In genomic region chr4:7242766-7243165, GRCh38 we compare ENCODE assay signal across 39 cellular contexts. TPM values are rescaled to one million over a fixed set of nuclear protein-coding genes. Genes with fewer than 3 reads are reported as not detected.
"Had no signal": no experiment of that assay in that cellular context is flagged by ENCODE, and none has a peak within 500 bp of the region (broad histone marks: within the 10 kb centered on the region; RNA-seq: fewer than 3 reads in every experiment).

No MANE protein-coding gene starts in this region.

- H3K9me3 Mint-ChIP-seq: activated naive CD4-positive, alpha-beta T cell treated with anti-CD3 and anti-CD28 coated beads, Interleukin-2, amount 50 U/mL, for 72 hours; activated T-cell treated with anti-CD3 and anti-CD28 coated beads, Interleukin-2, amount 50 U/mL, for 4 hours; activated T-helper 1 cell treated with anti-CD3 and anti-CD28 coated beads, Interleukin-12 subunit alpha, Interleukin-12 subunit beta, Interleukin-2, Interleukin-4 antibody, amounts not matched to agents 30 ng/mL and 10 ng/mL and 1 ng/mL, durations not matched to agents 14 hours and 24 hours and 36 hours had no signal

- H3K4me3 ChIP-seq: breast epithelium, Peyer's patch had no signal

- H3K4me3 Mint-ChIP-seq: activated B cell treated with CpG ODN at 0.5 μM for 24 hours; activated CD4-positive, alpha-beta memory T cell treated with anti-CD3 and anti-CD28 coated beads for 36 hours; activated naive CD4-positive, alpha-beta T cell treated with anti-CD3 and anti-CD28 coated beads for 36 hours; activated T-cell treated with anti-CD3 and anti-CD28 coated beads, Interleukin-2, amount 50 U/mL, for 4 hours; activated T-helper 1 cell treated with anti-CD3 and anti-CD28 coated beads, Interleukin-12 subunit alpha, Interleukin-12 subunit beta, Interleukin-2, Interleukin-4 antibody, amounts not matched to agents 30 ng/mL and 10 ng/mL and 1 ng/mL, durations not matched to agents 14 hours and 24 hours and 36 hours had no signal

- ATAC-seq: activated naive CD4-positive, alpha-beta T cell treated with anti-CD3 and anti-CD28 coated beads, Interleukin-2, amount 50 U/mL, for 72 hours; activated T-cell treated with anti-CD3 and anti-CD28 coated beads, Interleukin-2, amount 50 U/mL, for 4 hours; PC-3; SK-N-SH treated with all-trans-retinoic acid at 6 μM for 48 hours had no signal

- H3K4me1 Mint-ChIP-seq: activated B cell treated with CpG ODN at 0.5 μM for 24 hours had no signal

- H3K4me1 ChIP-seq: breast epithelium, Peyer's patch had no signal

- H3K27me3 Mint-ChIP-seq: activated CD4-positive, alpha-beta memory T cell treated with anti-CD3 and anti-CD28 coated beads for 36 hours had no signal

- H3K4me2 ChIP-seq: KMS-11 had no signal

- H3K27me3 ChIP-seq: breast epithelium, Peyer's patch had no signal

- H3K27ac ChIP-seq: breast epithelium, KMS-11, Peyer's patch, VCaP had no signal

- H3K36me3 ChIP-seq: breast epithelium, Peyer's patch had no signal

- DNase-seq: activated B cell treated with CpG ODN at 0.5 μM for 24 hours; activated CD4-positive, alpha-beta memory T cell treated with anti-CD3 and anti-CD28 coated beads for 36 hours; activated CD4-positive, alpha-beta T cell treated with anti-CD3 and anti-CD28 coated beads for 4 hours; activated CD4-positive, alpha-beta T cell treated with anti-CD3 and anti-CD28 coated beads, Interleukin-2, amount 50 U/mL, for 1 hour; activated CD4-positive, CD25-positive, alpha-beta regulatory T cell treated with anti-CD3 and anti-CD28 coated beads, Interleukin-2, amount 50 U/mL, for 72 hours; activated CD8-positive, alpha-beta memory T cell treated with anti-CD3 and anti-CD28 coated beads, Interleukin-2, amount 50 U/mL, for 4 hours; activated gamma-delta T cell treated with Interleukin-2 at 50 U/mL for 16 hours; activated naive CD4-positive, alpha-beta T cell treated with anti-CD3 and anti-CD28 coated beads for 36 hours; activated T-cell treated with anti-CD3 and anti-CD28 coated beads for 4 hours; activated T-cell treated with anti-CD3 and anti-CD28 coated beads, Interleukin-2, amount 50 U/mL, for 4 hours; aorta; MM.1S; MV-4-11; NCI-H1092 treated with DMSO at 0.1 percent for 48 hours; NCI-H1417; NCI-H146; NCI-H187; NCI-H2029 treated with DMSO at 0.1 percent for 48 hours; NCI-H2107; NCI-H2171; NCI-H510A; NCI-H526; NCI-H748 treated with DMSO at 0.1 percent for 48 hours; NK-92 treated with Interleukin-12 subunit alpha and Interleukin-12 subunit beta, amount 100 ng/mL, for 24 hours; PC-3; Peyer's patch; RPMI8226; SIG-M5; SW 1271; T-helper 1 cell; T-helper 2 cell; T-helper 9 cell had no signal

- H3K9ac ChIP-seq: KMS-11 had no signal

- H3K36me3 Mint-ChIP-seq: activated CD4-positive, alpha-beta memory T cell treated with anti-CD3 and anti-CD28 coated beads for 36 hours; activated naive CD4-positive, alpha-beta T cell treated with anti-CD3 and anti-CD28 coated beads, Interleukin-2, amount 50 U/mL, for 72 hours had no signal

- H3K27ac Mint-ChIP-seq: activated B cell treated with CpG ODN at 0.5 μM for 24 hours; activated CD4-positive, alpha-beta memory T cell treated with anti-CD3 and anti-CD28 coated beads for 36 hours; activated naive CD4-positive, alpha-beta T cell treated with anti-CD3 and anti-CD28 coated beads for 36 hours; activated T-helper 1 cell treated with anti-CD3 and anti-CD28 coated beads, Interleukin-12 subunit alpha, Interleukin-12 subunit beta, Interleukin-2, Interleukin-4 antibody, amounts not matched to agents 30 ng/mL and 10 ng/mL and 1 ng/mL, durations not matched to agents 14 hours and 24 hours and 36 hours had no signal

RNA-seq across cellular contexts. Expression of gene SORCS2, which starts 50.4 kb away (rescaled TPM):
- total RNA-seq: activated B cell treated with CpG ODN at 0.5 μM for 24 hours; activated T-helper 1 cell treated with anti-CD3 and anti-CD28 coated beads, Interleukin-12 subunit alpha, Interleukin-12 subunit beta, Interleukin-2, Interleukin-4 antibody, amounts not matched to agents 30 ng/mL and 10 ng/mL and 1 ng/mL, durations not matched to agents 14 hours and 24 hours and 36 hours; SK-MEL-5 had no signal
